8 cellular contexts compared by ENCODE assay signal in the genomic region with DNA sequence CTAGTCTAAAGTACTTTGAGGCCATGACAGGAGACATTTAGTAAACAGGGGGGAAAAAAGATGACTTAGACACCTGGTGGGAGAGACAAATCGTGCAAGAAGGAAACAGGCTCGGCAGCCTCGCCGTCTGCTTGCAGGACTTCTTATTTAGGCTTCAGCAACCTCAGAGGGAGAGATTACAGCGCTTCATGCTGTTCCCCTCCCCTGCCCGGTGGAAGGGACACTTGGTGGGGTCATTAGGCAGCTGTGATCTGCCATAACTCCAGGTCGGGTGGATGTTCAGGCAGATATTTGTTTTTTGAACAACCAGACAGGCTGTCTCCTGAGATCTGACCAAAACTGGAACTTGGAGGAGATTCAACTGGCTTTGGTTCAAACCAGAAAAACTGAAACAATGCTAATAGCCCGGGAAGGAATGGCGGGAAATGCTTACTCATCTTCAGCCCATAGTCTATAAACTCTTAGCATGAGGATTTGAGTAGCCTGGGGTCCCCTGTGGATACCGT. TPM values are rescaled to one million over a fixed set of nuclear protein-coding genes. Genes with fewer than 3 reads are reported as not detected.
DNase-seq lines count a peak whose midpoint lies in the region; TF ChIP-seq lines count a peak whose summit lies in the region.

No MANE protein-coding gene starts in this region.

- H3K4me2 ChIP-seq in H9 (ENCODE audit: insufficient read depth, insufficient read length, low read length): no peak overlapping the region
- H3K4me2 ChIP-seq in neural progenitor cell: no peak overlapping the region

- H3K23me2 ChIP-seq in H9 (ENCODE audit: insufficient read length, low read depth, low read length, poor library complexity, severe bottlenecking): no peaks in the 10 kb centered on the region

- H3K56ac ChIP-seq in H9 (ENCODE audit: insufficient read length, low read depth, low read length): no peak overlapping the region

- H3K27me3 ChIP-seq in AG04450 (ENCODE audit: control insufficient read depth, insufficient read depth, low read length): no peaks in the 10 kb centered on the region
- no peaks in the 10 kb centered on the region for H3K27me3 ChIP-seq in duodenal mucosa (ENCODE audit: control insufficient read depth in 1 of 2, insufficient read depth in 2 of 2, low read length in 2 of 2)
- H3K27me3 ChIP-seq in mucosa of stomach (ENCODE audit: control insufficient read depth, insufficient read depth, low read length): no peaks in the 10 kb centered on the region
- no peaks in the 10 kb centered on the region for H3K27me3 ChIP-seq in H9 (ENCODE audit: insufficient read depth, low read length)
- no peaks in the 10 kb centered on the region for H3K27me3 ChIP-seq in neural progenitor cell

- no peak overlapping the region for H3K14ac ChIP-seq in H9 (ENCODE audit: insufficient read depth, low read length)

- H3K4me3 ChIP-seq in AG04450 (ENCODE audit: low read depth, low read length): peak overlapping the region; percentile 51
- peak overlapping the region; percentile 40 to 50 for H3K4me3 ChIP-seq in duodenal mucosa (ENCODE audit: low read depth in 1 of 2, low read length in 2 of 2)
- no peak overlapping the region for H3K4me3 ChIP-seq in mucosa of stomach (ENCODE audit: low read length)
- H3K4me3 ChIP-seq in neural progenitor cell: no peak overlapping the region

- WGBS in H9 (ENCODE audit: extremely low coverage, insufficient read length, low lambda C conversion rate): no CpG with 5 or more reads among the region's 10 CpGs

- H3K4me3 Mint-ChIP-seq in H9 (no peak overlapping the region), neural progenitor cell (no peak overlapping the region)

- TF ChIP-seq CTCF in AG04450 (IDR thresholded peaks at IDR 0.05; ENCODE audit: low read depth, low read length) (no peak), H9 (conservative IDR thresholded peaks at IDR 0.05) (no peak), neural progenitor cell (IDR thresholded peaks at IDR 0.05) (no peak)

- H3K27me3 Mint-ChIP-seq in H9 (ENCODE audit: low read depth): peaks cover 11% of the 10 kb centered on the region
- H3K27me3 Mint-ChIP-seq in neural progenitor cell (ENCODE audit: insufficient read depth, low read depth): no peaks in the 10 kb centered on the region

- H3K18ac ChIP-seq in H9 (ENCODE audit: insufficient read length, low read depth, low read length): no peak overlapping the region

- no peak overlapping the region for H2BK12ac ChIP-seq in H9 (ENCODE audit: insufficient read length, low read depth, low read length)

- no peak overlapping the region for H2BK5ac ChIP-seq in H9 (ENCODE audit: insufficient read length, low read length)

- H4K91ac ChIP-seq in H9 (ENCODE audit: insufficient read length, low read depth, low read length): no peak overlapping the region

- H3T11ph ChIP-seq in H9 (ENCODE audit: low read length): no peak overlapping the region

- H2AFZ ChIP-seq in H9 (ENCODE audit: low read length): no peak overlapping the region
- no peak overlapping the region for H2AFZ ChIP-seq in neural progenitor cell (replicated peaks)

- no peaks in the 10 kb centered on the region for H3K9me3 ChIP-seq in AG04450 (ENCODE audit: control insufficient read depth, insufficient read depth, low read length)
- H3K9me3 ChIP-seq in duodenal mucosa (ENCODE audit: control insufficient read depth in 1 of 2, low read length in 2 of 2): no peaks in the 10 kb centered on the region
- no peaks in the 10 kb centered on the region for H3K9me3 ChIP-seq in mucosa of stomach (ENCODE audit: control insufficient read depth, low read length)
- no peaks in the 10 kb centered on the region for H3K9me3 ChIP-seq in H9 (ENCODE audit: control insufficient read depth, low read depth, low read length)
- no peaks in the 10 kb centered on the region for H3K9me3 ChIP-seq in neural progenitor cell (ENCODE audit: low read depth)

- H3K23ac ChIP-seq in H9 (ENCODE audit: insufficient read length, low read depth, low read length): no peak overlapping the region

- H3K9ac ChIP-seq in duodenal mucosa (ENCODE audit: low read depth in 1 of 2, low read length in 2 of 2) (no peak overlapping the region), mucosa of stomach (ENCODE audit: low read length) (peak overlapping the region; percentile 23), H9 (ENCODE audit: extremely low read depth, insufficient read length, low read length) (no peak overlapping the region), neural progenitor cell (no peak overlapping the region)

- H2BK120ac ChIP-seq in H9 (ENCODE audit: low read depth, low read length, poor library complexity, severe bottlenecking): no peak overlapping the region

- H3K27ac Mint-ChIP-seq in H9 (no peak overlapping the region), neural progenitor cell (no peak overlapping the region)

- peaks cover 14 to 17% of the 10 kb centered on the region in 2 experiments for H3K4me1 Mint-ChIP-seq in H9
- peaks cover 48% of the 10 kb centered on the region for H3K4me1 Mint-ChIP-seq in neural progenitor cell

- no peak overlapping the region for H2AK5ac ChIP-seq in H9 (ENCODE audit: insufficient read length, low read length)

- no peaks in the 10 kb centered on the region for H3K79me1 ChIP-seq in H9 (ENCODE audit: insufficient read depth, low read depth, low read length, poor library complexity, severe bottlenecking)

- no peaks in the 10 kb centered on the region for H3F3A ChIP-seq in neural progenitor cell (ENCODE audit: low read depth)

- peaks cover 0 to 5% of the 10 kb centered on the region in 2 donors for H3K4me1 ChIP-seq in duodenal mucosa (ENCODE audit: control insufficient read depth in 1 of 2, insufficient read depth in 2 of 2, low read length in 2 of 2)
- peaks cover 16% of the 10 kb centered on the region for H3K4me1 ChIP-seq in mucosa of stomach (ENCODE audit: control insufficient read depth, insufficient read depth, low read length)
- H3K4me1 ChIP-seq in H9 (ENCODE audit: insufficient read depth, low read length): no peaks in the 10 kb centered on the region; the same call in 1 of the 2 replicates
- no peaks in the 10 kb centered on the region for H3K4me1 ChIP-seq in neural progenitor cell

- H4K5ac ChIP-seq in H9 (ENCODE audit: insufficient read length, low read depth, low read length): no peak overlapping the region

- H3K36me3 ChIP-seq in duodenal mucosa (ENCODE audit: control insufficient read depth in 1 of 2, insufficient read depth in 2 of 2, low read length in 2 of 2) (no peaks in the 10 kb centered on the region), mucosa of stomach (ENCODE audit: control insufficient read depth, insufficient read depth, low read length) (no peaks in the 10 kb centered on the region), neural progenitor cell (no peaks in the 10 kb centered on the region)

- peaks cover 6 to 13% (median 6%) of the 10 kb centered on the region in 3 experiments for H3K36me3 Mint-ChIP-seq in H9 (ENCODE audit: insufficient read depth in 1 of 3, low read depth in 3 of 3)
- H3K36me3 Mint-ChIP-seq in neural progenitor cell: no peaks in the 10 kb centered on the region

- H3K79me2 ChIP-seq in H9 (ENCODE audit: insufficient read depth, low read length): no peaks in the 10 kb centered on the region
- H3K79me2 ChIP-seq in neural progenitor cell (ENCODE audit: low read depth): no peaks in the 10 kb centered on the region

- CTCF ChIA-PET in AG04450 (lab: Charles Lee): interaction anchor here (0.5 to 2.4 kb wide), 2 partner anchors 11 to 79 kb away, joined by 6 to 12 read pairs; no protein-coding TSS in a partner anchor

- POLR2A ChIA-PET in AG04450 (lab: Yijun Ruan, JAX): no interaction called here

- H3K27ac ChIP-seq in AG04450 (ENCODE audit: low read depth, low read length) (peak overlapping the region; percentile 50), duodenal mucosa (ENCODE audit: low read depth, low read length) (no peak overlapping the region), H9 (ENCODE audit: insufficient read length, low read depth, low read length) (no peak overlapping the region), neural progenitor cell (no peak overlapping the region)

- H4K8ac ChIP-seq in H9 (replicated peaks; ENCODE audit: insufficient read length, low read depth, low read length): no peak overlapping the region

- H3K4ac ChIP-seq in H9 (ENCODE audit: low read depth, low read length): no peak overlapping the region

- no peak overlapping the region for H2BK15ac ChIP-seq in H9 (ENCODE audit: low read depth, low read length)

- DNase-seq in AG04450 (ENCODE audit: low read depth, low spot score) (peak; percentile 37), NCI-H1694 treated with DMSO at 0.1 percent for 48 hours (lab: John Stamatoyannopoulos, UW) (peak; percentile 6), GOT3 (lab: John Stamatoyannopoulos, UW) (no peak), H9 (no peak), neural progenitor cell (ENCODE audit: low spot score) (no peak)
- DNase-seq in activated CD4-positive, alpha-beta T cell treated with anti-CD3 and anti-CD28 coated beads for 48 hours: no peak

- H4K20me1 ChIP-seq in H9 (ENCODE audit: control insufficient read depth, insufficient read depth, insufficient read length) (no peaks in the 10 kb centered on the region), neural progenitor cell (ENCODE audit: low read depth) (no peaks in the 10 kb centered on the region)

- no peak overlapping the region for H2BK20ac ChIP-seq in H9 (ENCODE audit: low read depth, low read length, poor library complexity, severe bottlenecking)

- H3K9me3 Mint-ChIP-seq in H9 (peaks cover 11 to 12% of the 10 kb centered on the region in 2 experiments), neural progenitor cell (peaks cover 9% of the 10 kb centered on the region)

RNA-seq across cellular contexts. Expression of a gene that starts 38.1 kb away (rescaled TPM):
- not detected in 2 replicates for polyA plus RNA-seq in AG04450 (2011; rRNA removed)
- polyA minus RNA-seq in AG04450 (2011; rRNA and poly(A)+ RNA removed): not detected in 2 replicates
- not detected in 2 replicates for total RNA-seq in H9 (2021)
- total RNA-seq in neural progenitor cell (ENCODE audit: low replicate concordance): not detected in 2 replicates

Comparison
In these comparisons a context has a peak if more than half of its experiments do, and no peak if none do; other contexts are left out.
1. DNase-seq: peak in AG04450 (single experiment) and NCI-H1694 treated with DMSO at 0.1 percent for 48 hours (single experiment); none in GOT3 (single experiment), activated CD4-positive, alpha-beta T cell treated with anti-CD3 and anti-CD28 coated beads for 48 hours (single experiment), H9 (single experiment) and neural progenitor cell (single experiment).
2. H3K4me3 ChIP-seq: peak in AG04450 (single experiment) and duodenal mucosa (2 of 2); none in mucosa of stomach (single experiment) and neural progenitor cell (single experiment).